20 cellular contexts compared by ENCODE assay signal in genomic region chr11:15699978-15700377, GRCh38.
"Had no signal": no experiment of that assay in that cellular context is flagged by ENCODE, and none has a peak within 500 bp of the region (broad histone marks: within the 10 kb centered on the region; RNA-seq: fewer than 3 reads in every experiment).

No MANE protein-coding gene starts in this region.

- H3K9ac ChIP-seq: KMS-11 had no signal

- ATAC-seq: Panc1, PC-3, SK-N-SH treated with all-trans-retinoic acid at 6 μM for 48 hours had no signal

- H3K27ac ChIP-seq: KMS-11, RWPE1 had no signal

- H3K4me2 ChIP-seq: KMS-11 had no signal

- DNase-seq: IMR-90, Kasumi-1, NCI-H1092, NCI-H1105 treated with DMSO at 0.1 percent for 48 hours, NCI-H1417 treated with DMSO at 0.1 percent for 48 hours, NCI-H146, NCI-H1694 treated with DMSO at 0.1 percent for 48 hours, NCI-H1930, NCI-H2081, NCI-H2107, NCI-H2227 treated with DMSO at 0.1 percent for 48 hours, NCI-H524, NCI-H526 treated with DMSO at 0.1 percent for 48 hours, NCI-H748 treated with DMSO at 0.1 percent for 48 hours, PC-3, SHP77 had no signal
